Comparison of ENCODE assay signal across 8 cellular contexts in genomic region chr10:21899736-21900135, GRCh38.
"Had no signal": no experiment of that assay in that cellular context is flagged by ENCODE, and none has a peak within 500 bp of the region (broad histone marks: within the 10 kb centered on the region; RNA-seq: fewer than 3 reads in every experiment).

No MANE protein-coding gene starts in this region.

- DNase-seq: GDM1, GF-D8 had no signal

- ATAC-seq: GM12878 had no signal

- H3K4me3 ChIP-seq: GM12878 had no signal

- FAIRE-seq: G401.6, GM12878, GM12891, GM12892, GM18507, GM19239 had no signal
